8 cellular contexts compared by ENCODE assay signal in genomic region chr19:15479391-15480345, GRCh38. TPM values are rescaled to one million over a fixed set of nuclear protein-coding genes. Genes with fewer than 3 reads are reported as not detected.
DNase-seq lines count a peak whose midpoint lies in the region; ATAC-seq and TF ChIP-seq lines count a peak whose summit lies in the region.

PGLYRP2 (minus strand) TSS chr19:15479501; CDS start chr19:15479371, 130 bp downstream.

- H3K36me3 ChIP-seq in PC-3 (ENCODE audit: low read depth, low read length), result no peaks in the 10 kb centered on the region

- CTCF ChIA-PET in PC-3 (lab: Charles Lee), result interaction anchor here (0.6 kb wide), 1 partner anchor 293 kb away, joined by 3 read pairs; no protein-coding TSS in a partner anchor

- no peaks in the 10 kb centered on the region for H3K79me2 ChIP-seq in PC-3 (ENCODE audit: low read length)

- no peak within 1 kb of the TSS for H3K4me3 ChIP-seq in PC-3 (ENCODE audit: low read length)

- TF ChIP-seq CTCF in PC-3 (conservative IDR thresholded peaks at IDR 0.05; ENCODE audit: low read depth, low read length), result peak; percentile 55; the same call in 1 of the 2 replicates
- peak; percentile 24 for TF ChIP-seq CTCF in foreskin keratinocyte (conservative IDR thresholded peaks at IDR 0.05)

- no peak within 1 kb of the TSS for H3K9ac ChIP-seq in PC-3 (ENCODE audit: low read length)

- no TSS peak for BruUV-seq in PC-3 (replicated peaks; lab: Mats Ljungman, UMichigan)

- no peaks in the 10 kb centered on the region for H3F3A ChIP-seq in PC-3 (ENCODE audit: low read length, unreplicated experiment)

- no peaks in the 10 kb centered on the region for H4K20me1 ChIP-seq in PC-3 (ENCODE audit: low read length)

- no peak within 1 kb of the TSS for H3K4me2 ChIP-seq in PC-3 (ENCODE audit: low read length)

- ATAC-seq in PC-3 (peak; percentile 78), foreskin keratinocyte (no peak), HG03439 (IDR thresholded peaks at IDR 0.05; ENCODE audit: unreplicated experiment) (no peak)
- ATAC-seq in stimulated activated naive CD8-positive, alpha-beta T cell treated with anti-CD3 and anti-CD28 coated beads, Interleukin-15, Interleukin-2, amounts not matched to agents 100 U/mL and 50 U/mL, for 24 hours, result peak; percentile 30

- no peaks in the 10 kb centered on the region for H3K9me3 ChIP-seq in PC-3 (ENCODE audit: low read length)

- H3K27me3 ChIP-seq in PC-3 (ENCODE audit: low read length) (no peaks in the 10 kb centered on the region), foreskin keratinocyte (no peaks in the 10 kb centered on the region)

- DNase-seq in NCI-H82 (lab: John Stamatoyannopoulos, UW) (peak; percentile 31), NCI-H82 treated with DMSO at 0.1 percent for 48 hours (lab: John Stamatoyannopoulos, UW; ENCODE audit: unreplicated experiment) (no peak), PC-3 (peak; percentile 48), foreskin keratinocyte (no peak), hepatic stellate cell (ENCODE audit: low spot score) (no peak), SKM-1 treated with dmso at 0.1 percent for 144 hours (lab: John Stamatoyannopoulos, UW; ENCODE audit: unreplicated experiment) (no peak)
- DNase-seq in stimulated activated naive CD8-positive, alpha-beta T cell treated with anti-CD3 and anti-CD28 coated beads, Interleukin-15, Interleukin-2, amounts not matched to agents 100 U/mL and 50 U/mL, for 24 hours, result no peak

- H2AFZ ChIP-seq in PC-3 (ENCODE audit: low read length), result 0 out of 2 replicates have a peak within 1 kb of the TSS, but pooled peaks have one; percentile 17

- no peak within 1 kb of the TSS for H3K27ac ChIP-seq in PC-3 (ENCODE audit: low read length)
- H3K27ac ChIP-seq in foreskin keratinocyte, result no peak within 1 kb of the TSS

- POLR2A ChIA-PET in PC-3 (lab: Charles Lee; ENCODE audit: unreplicated experiment), result interaction anchor here (0.5 kb wide), 1 partner anchor 65 kb away, joined by 5 read pairs; no protein-coding TSS in a partner anchor

- H3K9me2 ChIP-seq in PC-3 (replicated peaks; ENCODE audit: low read length), result no peaks in the 10 kb centered on the region

- intact Hi-C loops in PC-3 (cut with micrococcal nuclease), result loop anchor here (1.0 kb wide), 1 partner anchor 76 kb away; no protein-coding TSS in a partner anchor

- H3K4me1 ChIP-seq in PC-3 (ENCODE audit: insufficient read depth, low read length) (no peaks in the 10 kb centered on the region), foreskin keratinocyte (no peaks in the 10 kb centered on the region)

RNA-seq across cellular contexts. Expression of gene PGLYRP2, which starts in this region (rescaled TPM):
- total RNA-seq in PC-3 (2014; rRNA removed) (not detected in 2 replicates), foreskin keratinocyte (not detected in 2 replicates)
- not detected in 2 replicates for polyA plus RNA-seq in foreskin keratinocyte

Comparison
In these comparisons a context has a peak if more than half of its experiments do, and no peak if none do; other contexts are left out.
1. Peak in DNase-seq and ATAC-seq in PC-3; RNA of the gene not detected or under 1 TPM.